In the genomic region with DNA sequence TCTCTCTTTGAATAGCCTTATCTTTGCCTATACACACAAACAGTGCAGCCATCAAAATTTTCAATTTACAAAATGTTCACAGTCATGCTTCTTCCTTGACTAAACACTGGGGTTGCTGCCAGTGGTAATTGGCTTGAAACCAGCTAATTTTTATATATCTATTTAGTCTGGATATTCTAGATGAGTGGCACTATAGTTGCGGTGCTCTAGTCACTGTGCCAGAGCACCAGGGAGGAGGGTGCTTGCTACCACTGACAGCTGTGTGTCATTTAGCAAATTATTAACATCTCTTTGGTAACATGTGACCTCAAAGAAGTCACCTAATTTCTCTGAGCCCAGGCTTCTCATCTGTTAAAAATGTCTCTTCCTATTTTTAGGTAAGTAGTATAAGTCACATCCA, we compare ENCODE assay signal across 19 cellular contexts.
DNase-seq lines count a peak whose midpoint lies in the region; ATAC-seq, FAIRE-seq and TF ChIP-seq lines count a peak whose summit lies in the region.
"Had no signal": no experiment of that assay in that cellular context is flagged by ENCODE, and none has a peak within 500 bp of the region (broad histone marks: within the 10 kb centered on the region; RNA-seq: fewer than 3 reads in every experiment).

No MANE protein-coding gene starts in this region.

- H3K4me1 ChIP-seq in A549 = peaks cover 20% of the 10 kb centered on the region
- H3K4me1 ChIP-seq: prostate gland had no signal

- no peak overlapping the region for H3K27ac Mint-ChIP-seq in osteocyte (ENCODE audit: unreplicated experiment)
- no peak overlapping the region for H3K27ac Mint-ChIP-seq in MCF 10A (ENCODE audit: low read depth, unreplicated experiment)
- H3K27ac Mint-ChIP-seq: activated naive CD8-positive, alpha-beta T cell; activated T-helper 1 cell treated with anti-CD3 and anti-CD28 coated beads, Interleukin-12 subunit alpha, Interleukin-12 subunit beta, Interleukin-2, Interleukin-4 antibody, amounts not matched to agents 30 ng/mL and 10 ng/mL and 1 ng/mL, durations not matched to agents 14 hours and 24 hours and 36 hours; CD4-positive, alpha-beta T cell; memory B cell; naive thymus-derived CD8-positive, alpha-beta T cell had no signal

- 35% methylated on average over 1 of the region's 1 CpG for WGBS in A549 (ENCODE audit: missing lambda C conversion rate)

- no peak for TF ChIP-seq EP300 in A549 (IDR thresholded peaks at IDR 0.05)

- no peak overlapping the region for H3K27ac ChIP-seq in A549
- H3K27ac ChIP-seq: prostate gland had no signal

- H3K9me3 ChIP-seq in A549 = no peaks in the 10 kb centered on the region
- H3K9me3 ChIP-seq: prostate gland had no signal

- H3K27me3 Mint-ChIP-seq in osteocyte (ENCODE audit: unreplicated experiment) (peaks cover 60% of the 10 kb centered on the region), MCF 10A (ENCODE audit: insufficient read depth, unreplicated experiment) (no peaks in the 10 kb centered on the region)
- H3K27me3 Mint-ChIP-seq: memory B cell had no signal

- FAIRE-seq in A549 (lab: Jason Lieb, UNC) = no peak
- FAIRE-seq: colon, kidney had no signal

- H3K4me2 ChIP-seq in A549 = 0 out of 3 replicates have a peak overlapping the region, but pooled peaks have one; percentile 0

- CTCF ChIA-PET in A549 (lab: Yijun Ruan, JAX) (no interaction called here), MCF 10A (lab: Yijun Ruan, JAX) (no interaction called here)

- ATAC-seq in A549 (peak; percentile 45 to 59; a peak in 2 of 6 replicates), left lobe of liver (peak; percentile 91)
- ATAC-seq: naive thymus-derived CD8-positive, alpha-beta T cell had no signal

- H3K9me3 Mint-ChIP-seq in osteocyte (ENCODE audit: unreplicated experiment) (no peaks in the 10 kb centered on the region), MCF 10A (ENCODE audit: unreplicated experiment) (no peaks in the 10 kb centered on the region)
- H3K9me3 Mint-ChIP-seq: activated T-helper 1 cell treated with anti-CD3 and anti-CD28 coated beads, Interleukin-12 subunit alpha, Interleukin-12 subunit beta, Interleukin-2, Interleukin-4 antibody, amounts not matched to agents 30 ng/mL and 10 ng/mL and 1 ng/mL, durations not matched to agents 14 hours and 24 hours and 36 hours; CD4-positive, alpha-beta T cell; memory B cell; naive thymus-derived CD8-positive, alpha-beta T cell had no signal

- TF ChIP-seq RAD21 in A549 (conservative IDR thresholded peaks at IDR 0.05 in 1 of 2, IDR thresholded peaks at IDR 0.05 in 1 of 2) = no peak

- H3K4me3 ChIP-seq in A549 = no peak overlapping the region
- H3K4me3 ChIP-seq: prostate gland had no signal

- POLR2A ChIA-PET in A549 (lab: Yijun Ruan, JAX) = no interaction called here
- POLR2A ChIA-PET in MCF 10A (lab: Yijun Ruan, JAX) = interaction anchor here (0.9 kb wide), 1 partner anchor 12 kb away, joined by 3 read pairs; no protein-coding TSS in a partner anchor

- DNase-seq in A549 (ENCODE audit: low read depth in 1 of 2, low spot score in 1 of 2) = no peak
- peak; percentile 57 for DNase-seq in EH (ENCODE audit: low read depth)
- peak; percentile 58 for DNase-seq in NCI-H69 (lab: John Stamatoyannopoulos, UW)
- DNase-seq in left lobe of liver (ENCODE audit: low spot score) = no peak
- no peak for DNase-seq in osteocyte (ENCODE audit: extremely low spot score, unreplicated experiment)
- DNase-seq in MCF 10A (ENCODE audit: unreplicated experiment) = no peak
- DNase-seq in globus pallidus (ENCODE audit: low spot score) = no peak
- DNase-seq in stimulated activated naive CD4-positive, alpha-beta T cell treated with Interleukin-2 at 50 U/mL for 16 hours (lab: John Stamatoyannopoulos, UW) = no peak
- DNase-seq: activated CD4-positive, alpha-beta T cell treated with anti-CD3 and anti-CD28 coated beads for 1 hour; CD4-positive, alpha-beta T cell; DND-41; kidney; naive thymus-derived CD8-positive, alpha-beta T cell; NCI-H345 had no signal

- H3K4me3 Mint-ChIP-seq in osteocyte (ENCODE audit: unreplicated experiment) (no peak overlapping the region), MCF 10A (ENCODE audit: unreplicated experiment) (no peak overlapping the region)
- H3K4me3 Mint-ChIP-seq: activated naive CD8-positive, alpha-beta T cell; activated T-helper 1 cell treated with anti-CD3 and anti-CD28 coated beads, Interleukin-12 subunit alpha, Interleukin-12 subunit beta, Interleukin-2, Interleukin-4 antibody, amounts not matched to agents 30 ng/mL and 10 ng/mL and 1 ng/mL, durations not matched to agents 14 hours and 24 hours and 36 hours; CD4-positive, alpha-beta T cell; memory B cell; naive thymus-derived CD8-positive, alpha-beta T cell had no signal

- H3K36me3 Mint-ChIP-seq in osteocyte (ENCODE audit: unreplicated experiment) = no peaks in the 10 kb centered on the region
- peaks cover 20% of the 10 kb centered on the region for H3K36me3 Mint-ChIP-seq in MCF 10A (ENCODE audit: insufficient read depth, unreplicated experiment)
- H3K36me3 Mint-ChIP-seq: activated naive CD8-positive, alpha-beta T cell; memory B cell; naive thymus-derived CD8-positive, alpha-beta T cell had no signal

- no peak for TF ChIP-seq POLR2A in A549 (IDR thresholded peaks at IDR 0.05; ENCODE audit: low read length)

- BruUV-seq in MCF 10A (replicated peaks; lab: Mats Ljungman, UMichigan) = no TSS peak

- intact Hi-C loops in MCF 10A (cut with micrococcal nuclease) = no loop called here

- TF ChIP-seq CTCF in A549 (IDR thresholded peaks at IDR 0.05) (no peak), osteocyte (IDR thresholded peaks at IDR 0.05) (no peak), MCF 10A (IDR thresholded peaks at IDR 0.05; ENCODE audit: unreplicated experiment) (no peak)

- no peaks in the 10 kb centered on the region for H3K4me1 Mint-ChIP-seq in osteocyte (ENCODE audit: unreplicated experiment)
- no peaks in the 10 kb centered on the region for H3K4me1 Mint-ChIP-seq in MCF 10A (ENCODE audit: insufficient read depth, unreplicated experiment)
- H3K4me1 Mint-ChIP-seq: memory B cell; naive thymus-derived CD8-positive, alpha-beta T cell had no signal

TF ChIP-seq in A549, 52 proteins besides CTCF, POLR2A, EP300 and RAD21 (continues in another document):
- TF ChIP-seq, protein P1, sequence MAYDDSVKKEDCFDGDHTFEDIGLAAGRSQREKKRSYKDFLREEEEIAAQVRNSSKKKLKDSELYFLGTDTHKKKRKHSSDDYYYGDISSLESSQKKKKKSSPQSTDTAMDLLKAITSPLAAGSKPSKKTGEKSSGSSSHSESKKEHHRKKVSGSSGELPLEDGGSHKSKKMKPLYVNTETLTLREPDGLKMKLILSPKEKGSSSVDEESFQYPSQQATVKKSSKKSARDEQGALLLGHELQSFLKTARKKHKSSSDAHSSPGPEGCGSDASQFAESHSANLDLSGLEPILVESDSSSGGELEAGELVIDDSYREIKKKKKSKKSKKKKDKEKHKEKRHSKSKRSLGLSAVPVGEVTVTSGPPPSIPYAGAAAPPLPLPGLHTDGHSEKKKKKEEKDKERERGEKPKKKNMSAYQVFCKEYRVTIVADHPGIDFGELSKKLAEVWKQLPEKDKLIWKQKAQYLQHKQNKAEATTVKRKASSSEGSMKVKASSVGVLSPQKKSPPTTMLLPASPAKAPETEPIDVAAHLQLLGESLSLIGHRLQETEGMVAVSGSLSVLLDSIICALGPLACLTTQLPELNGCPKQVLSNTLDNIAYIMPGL (CRISPR knock-in tag; IDR thresholded peaks at IDR 0.05; ENCODE audit: borderline replicate concordance) = no peak
- no peak for TF ChIP-seq HOXB13 (CRISPR knock-in tag; IDR thresholded peaks at IDR 0.05; ENCODE audit: low read depth)
- TF ChIP-seq RARB (CRISPR knock-in tag; IDR thresholded peaks at IDR 0.05) = no peak
- TF ChIP-seq, protein P2, sequence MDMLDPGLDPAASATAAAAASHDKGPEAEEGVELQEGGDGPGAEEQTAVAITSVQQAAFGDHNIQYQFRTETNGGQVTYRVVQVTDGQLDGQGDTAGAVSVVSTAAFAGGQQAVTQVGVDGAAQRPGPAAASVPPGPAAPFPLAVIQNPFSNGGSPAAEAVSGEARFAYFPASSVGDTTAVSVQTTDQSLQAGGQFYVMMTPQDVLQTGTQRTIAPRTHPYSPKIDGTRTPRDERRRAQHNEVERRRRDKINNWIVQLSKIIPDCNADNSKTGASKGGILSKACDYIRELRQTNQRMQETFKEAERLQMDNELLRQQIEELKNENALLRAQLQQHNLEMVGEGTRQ (IDR thresholded peaks at IDR 0.05) = no peak
- TF ChIP-seq RCOR1 (IDR thresholded peaks at IDR 0.05; ENCODE audit: low read depth, low read length) = no peak
- TF ChIP-seq CHD4 (IDR thresholded peaks at IDR 0.05; ENCODE audit: borderline replicate concordance) = no peak
- no peak for TF ChIP-seq HOXB5 (CRISPR knock-in tag; IDR thresholded peaks at IDR 0.05)
- TF ChIP-seq, protein P3, sequence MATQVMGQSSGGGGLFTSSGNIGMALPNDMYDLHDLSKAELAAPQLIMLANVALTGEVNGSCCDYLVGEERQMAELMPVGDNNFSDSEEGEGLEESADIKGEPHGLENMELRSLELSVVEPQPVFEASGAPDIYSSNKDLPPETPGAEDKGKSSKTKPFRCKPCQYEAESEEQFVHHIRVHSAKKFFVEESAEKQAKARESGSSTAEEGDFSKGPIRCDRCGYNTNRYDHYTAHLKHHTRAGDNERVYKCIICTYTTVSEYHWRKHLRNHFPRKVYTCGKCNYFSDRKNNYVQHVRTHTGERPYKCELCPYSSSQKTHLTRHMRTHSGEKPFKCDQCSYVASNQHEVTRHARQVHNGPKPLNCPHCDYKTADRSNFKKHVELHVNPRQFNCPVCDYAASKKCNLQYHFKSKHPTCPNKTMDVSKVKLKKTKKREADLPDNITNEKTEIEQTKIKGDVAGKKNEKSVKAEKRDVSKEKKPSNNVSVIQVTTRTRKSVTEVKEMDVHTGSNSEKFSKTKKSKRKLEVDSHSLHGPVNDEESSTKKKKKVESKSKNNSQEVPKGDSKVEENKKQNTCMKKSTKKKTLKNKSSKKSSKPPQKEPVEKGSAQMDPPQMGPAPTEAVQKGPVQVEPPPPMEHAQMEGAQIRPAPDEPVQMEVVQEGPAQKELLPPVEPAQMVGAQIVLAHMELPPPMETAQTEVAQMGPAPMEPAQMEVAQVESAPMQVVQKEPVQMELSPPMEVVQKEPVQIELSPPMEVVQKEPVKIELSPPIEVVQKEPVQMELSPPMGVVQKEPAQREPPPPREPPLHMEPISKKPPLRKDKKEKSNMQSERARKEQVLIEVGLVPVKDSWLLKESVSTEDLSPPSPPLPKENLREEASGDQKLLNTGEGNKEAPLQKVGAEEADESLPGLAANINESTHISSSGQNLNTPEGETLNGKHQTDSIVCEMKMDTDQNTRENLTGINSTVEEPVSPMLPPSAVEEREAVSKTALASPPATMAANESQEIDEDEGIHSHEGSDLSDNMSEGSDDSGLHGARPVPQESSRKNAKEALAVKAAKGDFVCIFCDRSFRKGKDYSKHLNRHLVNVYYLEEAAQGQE (IDR thresholded peaks at IDR 0.05) = no peak
- no peak for TF ChIP-seq FOSL2 (IDR thresholded peaks at IDR 0.05)
- TF ChIP-seq FOSL2 (CRISPR knock-in tag; IDR thresholded peaks at IDR 0.05) = no peak
- no peak for TF ChIP-seq ZC3H11A (IDR thresholded peaks at IDR 0.05)
- TF ChIP-seq CHD2 (IDR thresholded peaks at IDR 0.05; ENCODE audit: low read length, partially characterized antibody) = no peak
- TF ChIP-seq SMC3 (IDR thresholded peaks at IDR 0.05) = no peak

Comparison
In these comparisons a context has a peak if more than half of its experiments do, and no peak if none do; other contexts are left out.
1. DNase-seq: peak in EH (single experiment) and NCI-H69 (single experiment); none in A549 (0 of 2), left lobe of liver (single experiment), osteocyte (single experiment), MCF 10A (single experiment), globus pallidus (single experiment) and stimulated activated naive CD4-positive, alpha-beta T cell treated with Interleukin-2 at 50 U/mL for 16 hours (single experiment).